ENCODE assay signal across 8 cellular contexts in the genomic region with DNA sequence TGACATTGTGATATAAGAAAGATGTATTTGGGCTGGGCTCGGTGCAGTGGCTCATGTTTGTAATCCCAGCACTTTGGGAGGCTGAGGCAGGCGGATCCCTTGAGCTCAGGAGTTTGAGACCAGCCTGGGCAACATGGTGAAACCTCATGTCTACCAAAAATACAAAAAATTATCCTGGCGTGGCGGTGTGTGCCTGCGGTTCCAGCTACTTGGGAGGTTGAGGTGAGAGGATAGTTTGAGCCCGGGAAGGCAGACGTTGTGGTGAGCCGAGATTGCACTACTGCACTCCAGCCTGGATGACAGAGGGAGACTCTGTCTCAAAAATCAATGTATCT.
DNase-seq lines count a peak whose midpoint lies in the region; ATAC-seq, FAIRE-seq and TF ChIP-seq lines count a peak whose summit lies in the region.
"Not testable (repeated sequence)": the region's sequence is repeated elsewhere in the genome, so short reads cannot be mapped to it uniquely, and the experiment has no call there.

No MANE protein-coding gene starts in this region.

- CTCF ChIA-PET in activated CD4-positive, alpha-beta memory T cell treated with anti-CD3 and anti-CD28 coated beads, Interleukin-2, amount 10 ng/mL, durations not matched to agents 7 days and 5 days (lab: Charles Lee), result interaction anchor here (0.6 to 1.7 kb wide), 6 partner anchors 10 to 154 kb away, joined by 3 to 5 read pairs (median 3); no protein-coding TSS in a partner anchor

- POLR2A ChIA-PET in activated CD4-positive, alpha-beta memory T cell treated with anti-CD3 and anti-CD28 coated beads, Interleukin-2, amount 10 ng/mL, durations not matched to agents 7 days and 5 days (lab: Charles Lee), result interaction anchor here (1.0 to 2.1 kb wide), 8 partner anchors 11 to 616 kb away, joined by 3 to 11 read pairs (median 6); partner anchors contain the start of gene TNRC6C

- peaks cover 56% of the 10 kb centered on the region for H3K4me1 Mint-ChIP-seq in activated CD4-positive, alpha-beta memory T cell treated with anti-CD3 and anti-CD28 coated beads, Interleukin-2, amount 10 ng/mL, durations not matched to agents 7 days and 5 days
- peaks cover 62% of the 10 kb centered on the region for H3K4me1 Mint-ChIP-seq in activated naive CD4-positive, alpha-beta T cell treated with anti-CD3 and anti-CD28 coated beads, Interleukin-2, amount 50 U/mL, for 24 hours

- not testable (repeated sequence) for H3K9me3 ChIP-seq in effector memory CD4-positive, alpha-beta T cell (ENCODE audit: control insufficient read depth, low read length); mucosa of descending colon; spleen; vagina

- H3K4me3 Mint-ChIP-seq in activated CD4-positive, alpha-beta memory T cell treated with anti-CD3 and anti-CD28 coated beads, Interleukin-2, amount 10 ng/mL, durations not matched to agents 7 days and 5 days, result peak overlapping the region; percentile 61
- peak overlapping the region; percentile 67 for H3K4me3 Mint-ChIP-seq in activated naive CD4-positive, alpha-beta T cell treated with anti-CD3 and anti-CD28 coated beads, Interleukin-2, amount 50 U/mL, for 24 hours

- not testable (repeated sequence) for TF ChIP-seq POLR2A in spleen (IDR thresholded peaks at IDR 0.05); vagina (IDR thresholded peaks at IDR 0.05)

- not testable (repeated sequence) for H3K9me3 Mint-ChIP-seq in activated CD4-positive, alpha-beta memory T cell treated with anti-CD3 and anti-CD28 coated beads, Interleukin-2, amount 10 ng/mL, durations not matched to agents 7 days and 5 days; activated naive CD4-positive, alpha-beta T cell treated with anti-CD3 and anti-CD28 coated beads, Interleukin-2, amount 50 U/mL, for 24 hours

- not testable (repeated sequence) for H3K27me3 Mint-ChIP-seq in activated CD4-positive, alpha-beta memory T cell treated with anti-CD3 and anti-CD28 coated beads, Interleukin-2, amount 10 ng/mL, durations not matched to agents 7 days and 5 days; activated naive CD4-positive, alpha-beta T cell treated with anti-CD3 and anti-CD28 coated beads, Interleukin-2, amount 50 U/mL, for 24 hours

- 23 to 51% (median 31%) methylated on average over 8 of the region's 8 CpGs for WGBS in spleen, 5 donors

- H3K4me3 ChIP-seq in effector memory CD4-positive, alpha-beta T cell (ENCODE audit: insufficient read depth, low read depth, low read length, poor library complexity, severe bottlenecking), result peak overlapping the region; percentile 45
- H3K4me3 ChIP-seq in mucosa of descending colon, vagina: not testable (repeated sequence)
- H3K4me3 ChIP-seq in spleen, result peak overlapping the region in 3 of 8 donors; percentile 3 to 58 (median 24)

- H3K27ac Mint-ChIP-seq in activated CD4-positive, alpha-beta memory T cell treated with anti-CD3 and anti-CD28 coated beads, Interleukin-2, amount 10 ng/mL, durations not matched to agents 7 days and 5 days, result peak overlapping the region; percentile 92
- peak overlapping the region; percentile 87 for H3K27ac Mint-ChIP-seq in activated naive CD4-positive, alpha-beta T cell treated with anti-CD3 and anti-CD28 coated beads, Interleukin-2, amount 50 U/mL, for 24 hours

- peaks cover 57% of the 10 kb centered on the region for H3K4me1 ChIP-seq in effector memory CD4-positive, alpha-beta T cell (ENCODE audit: control insufficient read depth, insufficient read depth, low read length, poor library complexity, severe bottlenecking)
- H3K4me1 ChIP-seq in mucosa of descending colon (ENCODE audit: low read depth) (peaks cover 13% of the 10 kb centered on the region), spleen (peaks cover 8 to 91% (median 56%) of the 10 kb centered on the region in 6 donors), vagina (peaks cover 30% of the 10 kb centered on the region)

- H3K36me3 ChIP-seq in effector memory CD4-positive, alpha-beta T cell (ENCODE audit: control insufficient read depth, insufficient read depth, low read length); mucosa of descending colon (ENCODE audit: low read depth); spleen; vagina: not testable (repeated sequence)

- peaks cover 23% of the 10 kb centered on the region for H3K36me3 Mint-ChIP-seq in activated CD4-positive, alpha-beta memory T cell treated with anti-CD3 and anti-CD28 coated beads, Interleukin-2, amount 10 ng/mL, durations not matched to agents 7 days and 5 days (ENCODE audit: low read depth)
- not testable (repeated sequence) for H3K36me3 Mint-ChIP-seq in activated naive CD4-positive, alpha-beta T cell treated with anti-CD3 and anti-CD28 coated beads, Interleukin-2, amount 50 U/mL, for 24 hours

- not testable (repeated sequence) for H3K27me3 ChIP-seq in effector memory CD4-positive, alpha-beta T cell (replicated peaks; ENCODE audit: control insufficient read depth, insufficient read depth, low read length, poor library complexity, severe bottlenecking); spleen (replicated peaks in 1 of 7); vagina

- peak; percentile 6 for ATAC-seq in mucosa of descending colon

- intact Hi-C loops in mucosa of descending colon (cut with DNase I, micrococcal nuclease); spleen (cut with DNase I; ENCODE audit: low total_unique reads); vagina (cut with DNase I): not testable (repeated sequence)

- not testable (repeated sequence) for TF ChIP-seq CTCF in mucosa of descending colon (IDR thresholded peaks at IDR 0.05); spleen (IDR thresholded peaks at IDR 0.05 in 8 of 11, conservative IDR thresholded peaks at IDR 0.05 in 3 of 11); vagina (IDR thresholded peaks at IDR 0.05)

- DNase-seq in Daoy (ENCODE audit: low read depth) (peak; percentile 17), RCC 7860 (ENCODE audit: low spot score) (peak; percentile 37), mucosa of descending colon (peak in 1 of 3 donors; percentile 1), spleen (peak; percentile 49), vagina (ENCODE audit: extremely low spot score in 2 of 2) (peak; percentile 31 to 70)
- DNase-seq in activated CD4-positive, alpha-beta memory T cell treated with anti-CD3 and anti-CD28 coated beads, Interleukin-2, amount 10 ng/mL, durations not matched to agents 7 days and 5 days; effector memory CD4-positive, alpha-beta T cell: not testable (repeated sequence)

- FAIRE-seq in RCC 7860 (lab: Jason Lieb, UNC), result not testable (repeated sequence)

- H3K27ac ChIP-seq in effector memory CD4-positive, alpha-beta T cell (ENCODE audit: insufficient read depth, low read length, poor library complexity, severe bottlenecking), result peak overlapping the region; percentile 71
- H3K27ac ChIP-seq in spleen, result peak overlapping the region; percentile 75 to 92 (median 80)
- H3K27ac ChIP-seq in vagina, result not testable (repeated sequence)
